ENCODE assay signal across 24 cellular contexts in the genomic region with DNA sequence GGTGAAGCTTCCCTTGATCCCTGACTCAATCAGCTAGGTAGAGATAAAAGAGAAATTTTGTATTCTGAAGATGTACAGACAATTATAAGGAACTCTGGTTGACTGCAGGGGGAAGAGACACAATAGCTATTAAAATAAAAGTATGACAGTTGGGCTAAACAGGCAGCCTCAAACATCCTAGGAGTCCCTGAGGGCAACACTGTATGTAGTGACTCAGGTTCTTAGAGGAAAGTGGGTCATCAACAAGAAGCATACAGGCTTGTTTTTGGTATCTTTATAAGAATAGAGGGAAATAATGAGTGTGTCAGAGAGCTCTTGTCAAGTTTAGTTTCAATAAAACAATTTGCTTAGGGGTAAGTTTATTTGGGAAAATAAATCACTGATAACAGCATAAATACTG.
"Had no signal": no experiment of that assay in that cellular context is flagged by ENCODE, and none has a peak within 500 bp of the region (broad histone marks: within the 10 kb centered on the region; RNA-seq: fewer than 3 reads in every experiment).

No MANE protein-coding gene starts in this region.

- H3K36me3 Mint-ChIP-seq: WTC11 had no signal

- H3K27me3 ChIP-seq: body of pancreas, hepatocyte, left lung, suprapubic skin, upper lobe of left lung had no signal

- H3K27ac ChIP-seq: body of pancreas, coronary artery, hepatocyte, left lung, skin epidermis, suprapubic skin, upper lobe of left lung had no signal

- H3K9me3 ChIP-seq: body of pancreas, left lung, suprapubic skin, upper lobe of left lung had no signal

- H2AFZ ChIP-seq: hepatocyte had no signal

- H3K4me3 ChIP-seq: body of pancreas, coronary artery, hepatocyte, left lung, skin epidermis, suprapubic skin, upper lobe of left lung had no signal

- H3K9me3 Mint-ChIP-seq: activated CD4-positive, alpha-beta memory T cell treated with anti-CD3 and anti-CD28 coated beads, Interleukin-2, amount 10 ng/mL, durations not matched to agents 7 days and 5 days; activated T-cell treated with anti-CD3 and anti-CD28 coated beads, Interleukin-2, amount 50 U/mL, for 24 hours; central memory CD8-positive, alpha-beta T cell; nephron; stimulated activated naive CD8-positive, alpha-beta T cell treated with anti-CD3 and anti-CD28 coated beads, Interleukin-15, Interleukin-2, amounts not matched to agents 100 ng/mL and 50 ng/mL, for 24 hours had no signal

- ATAC-seq: body of pancreas, left lung had no signal

- H3K36me3 ChIP-seq: left lung, suprapubic skin, upper lobe of left lung had no signal

- H3K27me3 Mint-ChIP-seq: activated CD4-positive, alpha-beta memory T cell treated with anti-CD3 and anti-CD28 coated beads, Interleukin-2, amount 10 ng/mL, durations not matched to agents 7 days and 5 days; central memory CD8-positive, alpha-beta T cell; stimulated activated naive CD8-positive, alpha-beta T cell treated with anti-CD3 and anti-CD28 coated beads, Interleukin-15, Interleukin-2, amounts not matched to agents 100 ng/mL and 50 ng/mL, for 24 hours had no signal

- H3K4me1 Mint-ChIP-seq: activated CD4-positive, alpha-beta memory T cell treated with anti-CD3 and anti-CD28 coated beads, Interleukin-2, amount 10 ng/mL, durations not matched to agents 7 days and 5 days; central memory CD8-positive, alpha-beta T cell had no signal

- DNase-seq: activated CD4-positive, alpha-beta memory T cell treated with anti-CD3 and anti-CD28 coated beads, Interleukin-2, amount 10 ng/mL, durations not matched to agents 7 days and 5 days; activated CD4-positive, alpha-beta T cell treated with anti-CD3 and anti-CD28 coated beads for 4 hours; activated effector memory CD4-positive, alpha-beta T cell treated with Interleukin-2 at 50 U/mL for 16 hours; activated naive CD4-positive, alpha-beta T cell treated with anti-CD3 and anti-CD28 coated beads, Interleukin-2, amount 50 U/mL, for 16 hours; activated T-cell treated with anti-CD3 and anti-CD28 coated beads, Interleukin-2, amount 50 U/mL, for 24 hours; amygdala; body of pancreas; effector CD4-positive, alpha-beta T cell; kidney; left lung; nucleus accumbens; posterior cingulate gyrus; stimulated activated CD4-positive, alpha-beta T cell treated with anti-CD3 and anti-CD28 coated beads, Interleukin-15, amount 100 ng/mL, for 24 hours; stimulated activated CD4-positive, alpha-beta T cell treated with anti-CD3 and anti-CD28 coated beads, Interleukin-4, amount 100 ng/mL, for 24 hours; SW 1271; upper lobe of left lung had no signal

- H3K4me3 Mint-ChIP-seq: activated CD4-positive, alpha-beta memory T cell treated with anti-CD3 and anti-CD28 coated beads, Interleukin-2, amount 10 ng/mL, durations not matched to agents 7 days and 5 days; activated T-cell treated with anti-CD3 and anti-CD28 coated beads, Interleukin-2, amount 50 U/mL, for 24 hours; central memory CD8-positive, alpha-beta T cell; nephron; stimulated activated naive CD8-positive, alpha-beta T cell treated with anti-CD3 and anti-CD28 coated beads, Interleukin-15, Interleukin-2, amounts not matched to agents 100 ng/mL and 50 ng/mL, for 24 hours; WTC11 had no signal

- H3K27ac Mint-ChIP-seq: activated CD4-positive, alpha-beta memory T cell treated with anti-CD3 and anti-CD28 coated beads, Interleukin-2, amount 10 ng/mL, durations not matched to agents 7 days and 5 days; activated T-cell treated with anti-CD3 and anti-CD28 coated beads, Interleukin-2, amount 50 U/mL, for 24 hours; nephron; stimulated activated naive CD8-positive, alpha-beta T cell treated with anti-CD3 and anti-CD28 coated beads, Interleukin-15, Interleukin-2, amounts not matched to agents 100 ng/mL and 50 ng/mL, for 24 hours; WTC11 had no signal

- H3K4me1 ChIP-seq: left lung had no signal

- H3K4me2 ChIP-seq: hepatocyte had no signal
